Comparison of ENCODE assay signal across 10 cellular contexts in the genomic region with DNA sequence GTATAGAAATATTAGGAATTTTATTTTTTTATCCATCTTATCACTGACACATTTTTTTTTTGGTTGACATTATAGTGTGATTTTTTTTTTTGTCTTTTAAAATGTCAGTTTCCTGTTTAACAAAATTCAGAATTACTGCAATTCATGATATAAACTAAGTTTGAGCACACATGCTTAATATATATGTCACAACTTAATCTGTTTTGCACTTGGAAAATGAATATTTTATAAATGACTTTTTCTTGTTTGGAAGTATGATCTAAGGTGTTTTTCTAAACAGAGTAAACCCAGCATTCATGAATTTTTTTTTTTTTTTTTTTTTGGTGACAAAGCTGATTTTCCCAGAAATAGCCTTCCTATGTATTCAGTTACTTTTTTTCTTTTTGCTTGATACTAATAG. TPM values are rescaled to one million over a fixed set of nuclear protein-coding genes. Genes with fewer than 3 reads are reported as not detected.
A peak's percentile ranks its signal among the peaks of the same experiment; 100 is the strongest.
DNase-seq lines count a peak whose midpoint lies in the region; ATAC-seq, FAIRE-seq and TF ChIP-seq lines count a peak whose summit lies in the region.
"Had no signal": no experiment of that assay in that cellular context is flagged by ENCODE, and none has a peak within 500 bp of the region (broad histone marks: within the 10 kb centered on the region; RNA-seq: fewer than 3 reads in every experiment).

No MANE protein-coding gene starts in this region.

- no peak overlapping the region for H2BK15ac ChIP-seq in H1 (ENCODE audit: low read length)

- no peak overlapping the region for H2BK120ac ChIP-seq in H1 (replicated peaks; ENCODE audit: low read depth, low read length)

- H3K27me3 ChIP-seq in OCI-LY3 (ENCODE audit: low read depth, low read length) (no peaks in the 10 kb centered on the region), H1 (replicated peaks in 1 of 4; ENCODE audit: control insufficient read depth in 3 of 4, extremely low read depth in 1 of 4, insufficient read depth in 3 of 4, low read length in 3 of 4) (no peaks in the 10 kb centered on the region), osteoblast (ENCODE audit: insufficient read depth, low read length) (no peaks in the 10 kb centered on the region)
- H3K27me3 ChIP-seq: SJSA1 had no signal

- CTCF ChIA-PET in H1 (lab: Charles Lee; ENCODE audit: partially characterized antibody): no interaction called here

- no peak overlapping the region for H3K18ac ChIP-seq in H1 (ENCODE audit: extremely low read depth, low read length)

- H3K4me1 ChIP-seq in OCI-LY3 (ENCODE audit: low read length) (peaks cover 27% of the 10 kb centered on the region), H1 (replicated peaks in 1 of 4; ENCODE audit: control insufficient read depth in 3 of 4, insufficient read depth in 4 of 4, low read length in 3 of 4) (peaks cover 0 to 3% (median 0%) of the 10 kb centered on the region in 4 experiments; a peak in 2 of 7 replicates), osteoblast (ENCODE audit: insufficient read depth, low read length) (peaks cover 11% of the 10 kb centered on the region)
- H3K4me1 ChIP-seq: SJSA1 had no signal

- FAIRE-seq in G401.6 (lab: Jason Lieb, UNC): peak; percentile 70
- no peak for FAIRE-seq in H1 (lab: Jason Lieb, UNC)

- no peak for DNase-seq in H1 (ENCODE audit: low read depth in 1 of 2, low spot score in 2 of 2)
- no peak for DNase-seq in osteoblast (ENCODE audit: insufficient read length, low spot score, missing footprints)
- no peak for DNase-seq in cortex of kidney (lab: John Stamatoyannopoulos, UW)
- DNase-seq: aorta had no signal

- H4K20me1 ChIP-seq in OCI-LY3 (ENCODE audit: insufficient read depth, low read length): peaks cover 55% of the 10 kb centered on the region
- H4K20me1 ChIP-seq in H1 (replicated peaks in 1 of 2; ENCODE audit: control insufficient read depth in 1 of 2, insufficient read depth in 2 of 2, low read length in 2 of 2): peaks cover 14 to 18% of the 10 kb centered on the region in 2 experiments
- peaks cover 33% of the 10 kb centered on the region for H4K20me1 ChIP-seq in osteoblast (ENCODE audit: insufficient read depth, low read length)

- H3K4me2 ChIP-seq in OCI-LY3 (ENCODE audit: low read length) (peak overlapping the region; percentile 79), H1 (ENCODE audit: insufficient read depth in 1 of 2, low read depth in 2 of 2, low read length in 2 of 2) (peak overlapping the region; percentile 19 to 68; a peak in 3 of 4 replicates), osteoblast (ENCODE audit: insufficient read depth, low read length) (peak overlapping the region; percentile 92)

- no peak overlapping the region for H3K23ac ChIP-seq in H1 (ENCODE audit: insufficient read length)

- H4K91ac ChIP-seq in H1 (replicated peaks; ENCODE audit: insufficient read length, low read length): no peak overlapping the region

- H4K8ac ChIP-seq in H1 (ENCODE audit: extremely low read depth, insufficient read depth, low read length): no peak overlapping the region

- TF ChIP-seq RAD21 in H1 (IDR thresholded peaks at IDR 0.05 in 1 of 2, conservative IDR thresholded peaks at IDR 0.05 in 1 of 2; ENCODE audit: low read depth in 2 of 2, low read length in 2 of 2): no peak

- H3K36me3 ChIP-seq in OCI-LY3 (replicated peaks; ENCODE audit: low read depth, low read length) (peaks cover 42% of the 10 kb centered on the region), H1 (ENCODE audit: control insufficient read depth in 2 of 4, insufficient read depth in 4 of 4, low read length in 3 of 4) (peaks cover 0 to 40% (median 15%) of the 10 kb centered on the region in 4 experiments; a peak in 6 of 8 replicates), osteoblast (ENCODE audit: insufficient read depth, low read length) (peaks cover 26% of the 10 kb centered on the region)

- H3K79me1 ChIP-seq in H1 (ENCODE audit: low read depth, low read length): no peaks in the 10 kb centered on the region

- H2BK20ac ChIP-seq in H1 (ENCODE audit: low read length): no peak overlapping the region

- ATAC-seq in GM18511 (IDR thresholded peaks at IDR 0.05; ENCODE audit: unreplicated experiment): no peak
- no peak for ATAC-seq in GM19467 (IDR thresholded peaks at IDR 0.05; ENCODE audit: unreplicated experiment)
- no peak for ATAC-seq in GM21786 (IDR thresholded peaks at IDR 0.05; ENCODE audit: unreplicated experiment)

- no peak overlapping the region for H3K27ac ChIP-seq in OCI-LY3 (ENCODE audit: low read length)
- no peak overlapping the region for H3K27ac ChIP-seq in H1 (ENCODE audit: low read depth, low read length)
- no peak overlapping the region for H3K27ac ChIP-seq in osteoblast (ENCODE audit: low read depth, low read length)
- H3K27ac ChIP-seq: SJSA1 had no signal

- no peak overlapping the region for H2AK5ac ChIP-seq in H1 (ENCODE audit: low read depth, low read length)

- no peak for TF ChIP-seq EP300 in H1 (IDR thresholded peaks at IDR 0.05; ENCODE audit: borderline replicate concordance in 1 of 2, low read depth in 2 of 2, low read length in 2 of 2)

- no peaks in the 10 kb centered on the region for H3K23me2 ChIP-seq in H1 (ENCODE audit: low read depth, low read length)

- no peak overlapping the region for H3K9ac ChIP-seq in OCI-LY3 (ENCODE audit: low read length)
- H3K9ac ChIP-seq in H1 (replicated peaks in 1 of 4; ENCODE audit: extremely low read depth in 1 of 4, low read depth in 3 of 4, low read length in 3 of 4): no peak overlapping the region

- 0 out of 2 replicates have a peak overlapping the region, but pooled peaks have one; percentile 86 for H3K4me3 ChIP-seq in OCI-LY3 (ENCODE audit: low read length)
- H3K4me3 ChIP-seq in H1 (ENCODE audit: extremely low read depth in 1 of 4, insufficient read depth in 2 of 4, low read depth in 3 of 4, low read length in 4 of 4): peak overlapping the region in 2 of 4 experiments; percentile 4 to 98; a peak in 3 of 8 replicates
- H3K4me3 ChIP-seq in osteoblast (ENCODE audit: insufficient read depth, low read length): no peak overlapping the region

- no peak for TF ChIP-seq POLR2A in H1 (IDR thresholded peaks at IDR 0.05; ENCODE audit: control extremely low read depth in 1 of 2, low read depth in 2 of 2, low read length in 2 of 2)

- no peak overlapping the region for H2AFZ ChIP-seq in OCI-LY3 (ENCODE audit: low read depth, low read length)
- H2AFZ ChIP-seq in H1 (ENCODE audit: low read length): no peak overlapping the region
- H2AFZ ChIP-seq in osteoblast (ENCODE audit: low read length): no peak overlapping the region

- H3K9me3 ChIP-seq in OCI-LY3 (ENCODE audit: insufficient read depth, low read length) (no peaks in the 10 kb centered on the region), H1 (ENCODE audit: insufficient read depth in 2 of 2, low read depth in 1 of 2, low read length in 1 of 2) (no peaks in the 10 kb centered on the region), osteoblast (ENCODE audit: low read depth, low read length) (no peaks in the 10 kb centered on the region)
- H3K9me3 ChIP-seq: SJSA1 had no signal

- H3K79me2 ChIP-seq in OCI-LY3 (ENCODE audit: low read length) (peaks cover 75% of the 10 kb centered on the region), H1 (ENCODE audit: control insufficient read depth in 1 of 2, insufficient read depth in 2 of 2, low read length in 2 of 2) (peaks cover 23 to 72% of the 10 kb centered on the region in 2 experiments), osteoblast (ENCODE audit: insufficient read depth, low read length) (peaks cover 71% of the 10 kb centered on the region)

- no peak overlapping the region for H2BK5ac ChIP-seq in H1 (ENCODE audit: low read depth, low read length)

- H3K56ac ChIP-seq in H1 (replicated peaks; ENCODE audit: insufficient read length, low read depth, low read length): no peak overlapping the region

- no peak overlapping the region for H2BK12ac ChIP-seq in H1 (ENCODE audit: low read depth, low read length)

- H3K14ac ChIP-seq in H1 (ENCODE audit: insufficient read length): no peak overlapping the region

- no peak overlapping the region for H3K4ac ChIP-seq in H1 (replicated peaks; ENCODE audit: insufficient read length, low read depth, low read length)

- POLR2A ChIA-PET in H1 (lab: Charles Lee; ENCODE audit: partially characterized antibody): interaction anchor here (0.6 kb wide), 1 partner anchor 10 kb away, joined by 3 read pairs; no protein-coding TSS in a partner anchor

- no peak for TF ChIP-seq CTCF in OCI-LY3 (IDR thresholded peaks at IDR 0.05; ENCODE audit: low read depth, low read length)
- TF ChIP-seq CTCF in H1 (IDR thresholded peaks at IDR 0.05; ENCODE audit: control extremely low read depth in 1 of 3, insufficient read depth in 1 of 3, low read depth in 1 of 3, low read length in 3 of 3): no peak
- no peak for TF ChIP-seq CTCF in osteoblast (IDR thresholded peaks at IDR 0.05; ENCODE audit: extremely low read depth, low read depth, low read length)

- H4K5ac ChIP-seq in H1 (ENCODE audit: insufficient read length, low read depth, low read length): no peak overlapping the region

TF ChIP-seq in H1, 55 proteins besides CTCF, POLR2A, EP300 and RAD21 (continues in another document):
- no peak for TF ChIP-seq GTF2F1 (IDR thresholded peaks at IDR 0.05; ENCODE audit: borderline replicate concordance, low read depth, low read length)
- TF ChIP-seq TAF7 (optimal IDR thresholded peaks at IDR 0.05; ENCODE audit: borderline replicate concordance, low read depth, low read length): no peak
- TF ChIP-seq MAFK (IDR thresholded peaks at IDR 0.05; ENCODE audit: low read depth, low read length): no peak
- TF ChIP-seq HDAC6 (IDR thresholded peaks at IDR 0.05; ENCODE audit: low read depth, low read length): no peak
- TF ChIP-seq YY1 (IDR thresholded peaks at IDR 0.05; ENCODE audit: low read depth, low read length): no peak

RNA-seq across cellular contexts. Expression of a gene that starts 2.4 kb away (rescaled TPM):
- total RNA-seq in H1 (2021; fragmentation: NEBNext Ultra II Directional; extraction: Animal tissue kit (Norgen Biotek cat#: 25700)): 107 and 112 TPM in 2 replicates
- 13.9 and 15.1 TPM in 2 replicates for polyA plus RNA-seq in H1 (2011; rRNA removed)
- polyA plus RNA-seq in H1 (2011; cell fraction: cytosol; rRNA removed): 27.9 TPM
- 16.4 TPM for polyA plus RNA-seq in H1 (2011; cell fraction: nucleus; rRNA removed)
- 44.4 to 115 TPM (median 57.8 TPM) in 4 replicates for polyA plus RNA-seq in H1 (2012, experiment 1 of 2)
- 7.7 TPM for polyA plus RNA-seq in H1 (2012, experiment 2 of 2)
- polyA plus RNA-seq in H1 (2013, experiment 1 of 2): 63.2 TPM
- polyA plus RNA-seq in H1 (2013, experiment 2 of 2): 65.2 TPM
- 30.5 and 43.1 TPM in 2 replicates for polyA minus RNA-seq in H1 (2011; rRNA and poly(A)+ RNA removed)
- polyA minus RNA-seq in H1 (2011; cell fraction: cytosol; rRNA and poly(A)+ RNA removed): 48.8 TPM
- polyA minus RNA-seq in H1 (2011; cell fraction: nucleus; rRNA and poly(A)+ RNA removed): 82.0 TPM
- total RNA-seq in osteoblast: 43.6 and 44.9 TPM in 2 replicates
